ENCODE assay signal across 8 cellular contexts in the genomic region with DNA sequence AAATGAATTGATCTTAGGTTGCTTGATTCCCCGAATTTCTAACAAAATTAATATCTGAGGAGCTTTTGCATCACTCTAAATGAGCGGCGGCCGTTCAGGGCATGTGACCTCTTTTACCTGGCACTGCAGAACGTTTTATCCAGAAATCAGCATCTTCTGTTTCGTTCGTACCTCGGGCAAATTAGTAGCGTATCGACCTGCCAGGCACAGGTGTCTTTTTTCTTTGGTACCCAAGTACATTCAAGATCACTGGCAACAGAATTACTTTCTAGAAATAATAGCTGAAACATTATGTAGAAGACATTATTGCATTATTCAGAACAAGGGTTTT. TPM values are rescaled to one million over a fixed set of nuclear protein-coding genes. Genes with fewer than 3 reads are reported as not detected.
A peak's percentile ranks its signal among the peaks of the same experiment; 100 is the strongest.
DNase-seq lines count a peak whose midpoint lies in the region; ATAC-seq and TF ChIP-seq lines count a peak whose summit lies in the region.

No MANE protein-coding gene starts in this region.

- POLR2A ChIA-PET in naive thymus-derived CD8-positive, alpha-beta T cell (lab: Charles Lee), result interaction anchor here (0.7 to 0.8 kb wide), 2 partner anchors 94 to 119 kb away, joined by 3 read pairs; partner anchors contain the start of gene MSMO1

- DNase-seq in LNCaP clone FGC (ENCODE audit: low read depth) (no peak), chondrocyte (ENCODE audit: low spot score) (no peak), HK-2 (ENCODE audit: unreplicated experiment) (no peak), HuH-7 (ENCODE audit: low spot score) (no peak), epidermal melanocyte (ENCODE audit: insufficient read length, low spot score) (no peak)
- peak in 3 of 10 donors; percentile 10 to 40 (median 34) for DNase-seq in naive thymus-derived CD8-positive, alpha-beta T cell

- H3K9me3 ChIP-seq in BLaER1, result no peaks in the 10 kb centered on the region

- peaks cover 79% of the 10 kb centered on the region for H3K4me1 ChIP-seq in BLaER1

- H3K9me3 Mint-ChIP-seq in chondrocyte (ENCODE audit: low read depth), result no peaks in the 10 kb centered on the region
- no peaks in the 10 kb centered on the region for H3K9me3 Mint-ChIP-seq in naive thymus-derived CD8-positive, alpha-beta T cell

- H3K36me3 Mint-ChIP-seq in chondrocyte (ENCODE audit: low read depth), result no peaks in the 10 kb centered on the region
- no peaks in the 10 kb centered on the region for H3K36me3 Mint-ChIP-seq in naive thymus-derived CD8-positive, alpha-beta T cell

- H4K20me1 ChIP-seq in BLaER1, result peaks cover 33% of the 10 kb centered on the region

- TF ChIP-seq CTCF in LNCaP clone FGC (IDR thresholded peaks at IDR 0.05; ENCODE audit: control insufficient read depth, extremely low read depth, insufficient read depth) (no peak), chondrocyte (IDR thresholded peaks at IDR 0.05) (no peak)

- peak overlapping the region; percentile 78 for H3K4me3 Mint-ChIP-seq in chondrocyte (ENCODE audit: unreplicated experiment)
- H3K4me3 Mint-ChIP-seq in naive thymus-derived CD8-positive, alpha-beta T cell, result peak overlapping the region; percentile 76 to 97 (median 92)

- no peaks in the 10 kb centered on the region for H3K36me3 ChIP-seq in BLaER1

- no peaks in the 10 kb centered on the region for H3K27me3 Mint-ChIP-seq in chondrocyte (ENCODE audit: low read depth)
- no peaks in the 10 kb centered on the region for H3K27me3 Mint-ChIP-seq in naive thymus-derived CD8-positive, alpha-beta T cell

- H3K27ac Mint-ChIP-seq in chondrocyte (ENCODE audit: unreplicated experiment), result peak overlapping the region; percentile 69
- peak overlapping the region; percentile 79 to 96 (median 91) for H3K27ac Mint-ChIP-seq in naive thymus-derived CD8-positive, alpha-beta T cell

- no peaks in the 10 kb centered on the region for H3K27me3 ChIP-seq in BLaER1

- no peak for ATAC-seq in naive thymus-derived CD8-positive, alpha-beta T cell
- ATAC-seq in HG03196 (IDR thresholded peaks at IDR 0.05; ENCODE audit: unreplicated experiment), result no peak

- peak overlapping the region; percentile 77 for H3K4me3 ChIP-seq in BLaER1
- peak overlapping the region; percentile 74 for H3K4me3 ChIP-seq in LNCaP clone FGC (ENCODE audit: low read depth, low read length)

- H3K4me2 ChIP-seq in BLaER1, result peak overlapping the region; percentile 91

- H3K27ac ChIP-seq in BLaER1, result peak overlapping the region; percentile 87

- peaks cover 31% of the 10 kb centered on the region for H3K4me1 Mint-ChIP-seq in chondrocyte (ENCODE audit: low read depth)
- H3K4me1 Mint-ChIP-seq in naive thymus-derived CD8-positive, alpha-beta T cell, result peaks cover 45 to 82% (median 74%) of the 10 kb centered on the region in 4 donors

- H3K9ac ChIP-seq in BLaER1, result peak overlapping the region; percentile 84

RNA-seq across cellular contexts. Expression of gene KLHL2, which starts 0.9 kb away (rescaled TPM):
- total RNA-seq in chondrocyte, result 14.3 to 19.3 TPM (median 16.0 TPM) in 3 replicates
- 10 to 100 TPM; 21.0 to 23.7 TPM for total RNA-seq in naive thymus-derived CD8-positive, alpha-beta T cell
- polyA plus RNA-seq in naive thymus-derived CD8-positive, alpha-beta T cell, result 10 to 100 TPM in 1 of 3 donors, 1 to 10 TPM in 2; 3.5 to 10.4 (median 6.8) TPM
